3 cellular contexts compared by ENCODE assay signal in the genomic region with DNA sequence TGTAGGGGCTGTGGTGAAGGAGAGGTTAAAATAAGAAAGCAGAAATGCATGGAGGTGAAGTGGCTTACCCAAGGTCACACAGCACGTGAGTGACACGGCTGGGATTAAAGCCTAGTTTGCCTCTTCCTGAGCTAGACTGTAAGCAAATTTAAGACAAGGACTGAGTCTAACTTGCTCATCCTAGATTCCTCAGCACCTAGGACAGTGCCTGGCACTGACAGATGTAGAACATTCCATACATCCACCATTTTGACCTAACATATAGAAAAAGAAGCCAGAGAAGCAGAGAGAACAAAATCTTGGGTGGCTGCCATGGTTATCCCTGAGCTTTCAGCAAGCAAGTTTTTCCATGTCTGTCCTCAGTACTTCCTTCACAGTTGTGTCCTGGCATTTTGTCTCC.
TF ChIP-seq lines count a peak whose summit lies in the region.

No MANE protein-coding gene starts in this region.

TF ChIP-seq in A549, 52 proteins besides CTCF, POLR2A, EP300 and RAD21:
- TF ChIP-seq, protein P1, sequence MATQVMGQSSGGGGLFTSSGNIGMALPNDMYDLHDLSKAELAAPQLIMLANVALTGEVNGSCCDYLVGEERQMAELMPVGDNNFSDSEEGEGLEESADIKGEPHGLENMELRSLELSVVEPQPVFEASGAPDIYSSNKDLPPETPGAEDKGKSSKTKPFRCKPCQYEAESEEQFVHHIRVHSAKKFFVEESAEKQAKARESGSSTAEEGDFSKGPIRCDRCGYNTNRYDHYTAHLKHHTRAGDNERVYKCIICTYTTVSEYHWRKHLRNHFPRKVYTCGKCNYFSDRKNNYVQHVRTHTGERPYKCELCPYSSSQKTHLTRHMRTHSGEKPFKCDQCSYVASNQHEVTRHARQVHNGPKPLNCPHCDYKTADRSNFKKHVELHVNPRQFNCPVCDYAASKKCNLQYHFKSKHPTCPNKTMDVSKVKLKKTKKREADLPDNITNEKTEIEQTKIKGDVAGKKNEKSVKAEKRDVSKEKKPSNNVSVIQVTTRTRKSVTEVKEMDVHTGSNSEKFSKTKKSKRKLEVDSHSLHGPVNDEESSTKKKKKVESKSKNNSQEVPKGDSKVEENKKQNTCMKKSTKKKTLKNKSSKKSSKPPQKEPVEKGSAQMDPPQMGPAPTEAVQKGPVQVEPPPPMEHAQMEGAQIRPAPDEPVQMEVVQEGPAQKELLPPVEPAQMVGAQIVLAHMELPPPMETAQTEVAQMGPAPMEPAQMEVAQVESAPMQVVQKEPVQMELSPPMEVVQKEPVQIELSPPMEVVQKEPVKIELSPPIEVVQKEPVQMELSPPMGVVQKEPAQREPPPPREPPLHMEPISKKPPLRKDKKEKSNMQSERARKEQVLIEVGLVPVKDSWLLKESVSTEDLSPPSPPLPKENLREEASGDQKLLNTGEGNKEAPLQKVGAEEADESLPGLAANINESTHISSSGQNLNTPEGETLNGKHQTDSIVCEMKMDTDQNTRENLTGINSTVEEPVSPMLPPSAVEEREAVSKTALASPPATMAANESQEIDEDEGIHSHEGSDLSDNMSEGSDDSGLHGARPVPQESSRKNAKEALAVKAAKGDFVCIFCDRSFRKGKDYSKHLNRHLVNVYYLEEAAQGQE (IDR thresholded peaks at IDR 0.05) = peak; percentile 54; the same call in 1 of the 2 replicates
- no peak for TF ChIP-seq SMC3 (IDR thresholded peaks at IDR 0.05)

TF ChIP-seq in HCT116, 20 proteins besides CTCF, POLR2A, EP300 and RAD21:
- TF ChIP-seq, protein P1 (IDR thresholded peaks at IDR 0.05; ENCODE audit: low read depth) = peak; percentile 23
- TF ChIP-seq EGR1 (IDR thresholded peaks at IDR 0.05; ENCODE audit: low read depth) (no peak), ZFX (IDR thresholded peaks at IDR 0.05) (no peak), ZNF274 (IDR thresholded peaks at IDR 0.05; ENCODE audit: low read depth, low read length) (no peak)

TF ChIP-seq in GM12878, 131 proteins besides CTCF, POLR2A, EP300 and RAD21 (continued from another document):
- TF ChIP-seq, protein P1 (IDR thresholded peaks at IDR 0.05; ENCODE audit: low read depth, low read length) = peak; percentile 70; the same call in 1 of the 2 replicates
